Comparison of ENCODE assay signal across 19 cellular contexts in the genomic region with DNA sequence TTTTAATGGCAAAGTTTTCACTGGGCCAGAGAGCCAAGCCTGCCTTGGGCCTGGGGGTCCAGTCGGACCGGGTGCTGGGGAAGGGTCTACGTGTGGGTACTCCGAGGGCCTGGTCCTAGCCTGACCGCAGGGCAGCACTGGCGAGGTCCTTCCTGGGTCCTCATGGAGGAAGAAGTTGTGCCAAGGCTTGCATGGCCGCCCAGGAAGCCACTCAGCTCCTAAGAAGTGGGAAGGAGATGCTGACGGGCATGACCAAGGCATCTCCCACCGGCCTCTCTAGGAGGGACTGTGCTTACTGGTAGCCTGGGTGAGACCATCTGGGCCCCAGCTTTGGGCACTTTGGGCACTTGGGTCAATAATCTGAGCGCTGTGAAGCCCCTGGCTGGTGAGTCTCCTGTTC. TPM values are rescaled to one million over a fixed set of nuclear protein-coding genes. Genes with fewer than 3 reads are reported as not detected.
"Had no signal": no experiment of that assay in that cellular context is flagged by ENCODE, and none has a peak within 500 bp of the region (broad histone marks: within the 10 kb centered on the region; RNA-seq: fewer than 3 reads in every experiment).

No MANE protein-coding gene starts in this region.

- H3K4me2 ChIP-seq: smooth muscle cell had no signal

- H3K4me1 ChIP-seq: gastrocnemius medialis had no signal

- H3K4me3 ChIP-seq: gastrocnemius medialis, heart right ventricle, smooth muscle cell, testis, tibial nerve had no signal

- DNase-seq: effector memory CD4-positive, alpha-beta T cell; gastrocnemius medialis; heart right ventricle; hypothalamus; kidney glomerular epithelial cell; naive B cell; stimulated activated CD4-positive, alpha-beta T cell treated with anti-CD3 and anti-CD28 coated beads, Interleukin-4, amount 100 ng/mL, for 1 hour; stimulated activated CD8-positive, alpha-beta memory T cell treated with anti-CD3 and anti-CD28 coated beads, Interleukin-4, amount 100 ng/mL, for 48 hours; testis had no signal

- H3K36me3 ChIP-seq: gastrocnemius medialis, heart right ventricle, tibial nerve had no signal

- ATAC-seq: esophagus mucosa; gastrocnemius medialis; heart right ventricle; left lobe of liver; stimulated activated memory B cell treated with anti-CD40 and anti-IgM and Interleukin-4, amounts not matched to agents 10 μg/mL and 1 μg/mL and 100 μg/mL, for 72 hours had no signal

- H3K27me3 ChIP-seq: testis had no signal

- H3K27ac ChIP-seq: gastrocnemius medialis, heart right ventricle, testis, tibial nerve had no signal

- H3K9me3 ChIP-seq: gastrocnemius medialis, testis had no signal

RNA-seq across cellular contexts. Expression of gene CIB4, which starts 22.6 kb away (rescaled TPM):
- total RNA-seq: esophagus mucosa, fibroblast of lung, gastrocnemius medialis, heart right ventricle, left lobe of liver, lower leg skin, osteoblast, pulmonary artery endothelial cell, smooth muscle cell, tibial nerve, urinary bladder had no signal
- polyA plus RNA-seq: fibroblast of lung, heart right ventricle, smooth muscle cell, urinary bladder had no signal
